In the genomic region with DNA sequence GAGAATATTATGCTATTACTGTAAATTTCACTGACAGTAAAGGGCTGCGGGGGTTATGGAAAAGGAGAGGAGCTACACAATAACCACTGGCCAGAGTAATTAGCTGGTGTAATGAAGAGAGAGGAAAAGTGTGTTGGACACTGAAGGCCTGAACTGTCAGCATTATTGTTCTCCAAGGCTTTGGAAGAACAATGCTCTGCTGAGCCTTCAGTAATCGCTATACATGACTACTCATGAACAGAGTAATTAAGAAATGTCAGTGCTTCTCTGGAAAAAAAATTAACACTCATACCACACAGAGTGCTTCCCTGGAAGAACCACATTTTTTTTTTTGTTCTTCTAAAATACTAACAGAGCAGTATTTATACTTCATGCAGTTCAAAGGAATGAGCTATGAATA, we compare ENCODE assay signal across 27 cellular contexts.
"Had no signal": no experiment of that assay in that cellular context is flagged by ENCODE, and none has a peak within 500 bp of the region (broad histone marks: within the 10 kb centered on the region; RNA-seq: fewer than 3 reads in every experiment).

No MANE protein-coding gene starts in this region.

- ATAC-seq: activated CD4-positive, alpha-beta T cell treated with anti-CD3 and anti-CD28 coated beads for 36 hours; activated naive CD4-positive, alpha-beta T cell treated with anti-CD3 and anti-CD28 coated beads, Interleukin-2, amount 50 U/mL, for 72 hours; activated T-cell treated with anti-CD3 and anti-CD28 coated beads, Interleukin-2, amount 50 U/mL, for 72 hours; gastroesophageal sphincter; left colon; naive thymus-derived CD8-positive, alpha-beta T cell; upper lobe of right lung had no signal

- H3K27ac ChIP-seq: colonic mucosa, dorsolateral prefrontal cortex, gastroesophageal sphincter, stomach, thyroid gland, upper lobe of right lung had no signal

- H3K27me3 ChIP-seq: colonic mucosa, dorsolateral prefrontal cortex, gastroesophageal sphincter, stomach, thyroid gland, upper lobe of right lung had no signal

- H3K27me3 Mint-ChIP-seq: activated CD4-positive, alpha-beta T cell treated with anti-CD3 and anti-CD28 coated beads for 36 hours; memory B cell; naive thymus-derived CD8-positive, alpha-beta T cell; progenitor cell of endocrine pancreas; stimulated activated naive B cell treated with anti-CD40 and anti-IgM and Interleukin-4, amounts not matched to agents 10 μg/mL and 1 μg/mL and 100 μg/mL, for 72 hours had no signal

- H3K9me3 ChIP-seq: colonic mucosa, gastroesophageal sphincter, stomach, thyroid gland, upper lobe of right lung had no signal

- H3K4me1 ChIP-seq: colonic mucosa, gastroesophageal sphincter, stomach, thyroid gland, upper lobe of right lung had no signal

- H3K4me3 ChIP-seq: colonic mucosa, dorsolateral prefrontal cortex, gastroesophageal sphincter, smooth muscle cell, stomach, thyroid gland, upper lobe of right lung had no signal

- H3K4me2 ChIP-seq: smooth muscle cell had no signal

- H3K4me3 Mint-ChIP-seq: activated CD4-positive, alpha-beta T cell treated with anti-CD3 and anti-CD28 coated beads for 36 hours; activated T-cell treated with anti-CD3 and anti-CD28 coated beads, Interleukin-2, amount 50 U/mL, for 72 hours; memory B cell; naive thymus-derived CD8-positive, alpha-beta T cell; stimulated activated naive B cell treated with anti-CD40 and anti-IgM and Interleukin-4, amounts not matched to agents 10 μg/mL and 1 μg/mL and 100 μg/mL, for 72 hours had no signal

- DNase-seq: activated CD4-positive, alpha-beta T cell treated with anti-CD3 and anti-CD28 coated beads for 36 hours; activated CD4-positive, alpha-beta T cell treated with anti-CD3 and anti-CD28 coated beads, Interleukin-2, amount 50 U/mL, for 4 hours; activated CD4-positive, CD25-positive, alpha-beta regulatory T cell; activated naive CD4-positive, alpha-beta T cell; activated T-cell treated with anti-CD3 and anti-CD28 coated beads for 4 hours; activated T-cell treated with anti-CD3 and anti-CD28 coated beads, Interleukin-2, amount 50 U/mL, for 72 hours; cerebellar nuclear complex; colonic mucosa; dorsolateral prefrontal cortex; effector memory CD4-positive, alpha-beta T cell; erythroblast; hippocampal formation; left colon; naive thymus-derived CD8-positive, alpha-beta T cell; stimulated activated CD4-positive, alpha-beta T cell treated with anti-CD3 and anti-CD28 coated beads, Interleukin-1b, Interleukin-23, amount 100 ng/mL, for 48 hours; stimulated activated CD4-positive, alpha-beta T cell treated with anti-CD3 and anti-CD28 coated beads, Interleukin-4, amount 100 ng/mL, for 4 hours; stimulated activated CD8-positive, alpha-beta memory T cell treated with anti-CD3 and anti-CD28 coated beads, Interleukin-4, amount 100 ng/mL, for 48 hours; stimulated activated naive B cell treated with anti-CD40 and anti-IgM and Interleukin-4, amounts not matched to agents 10 μg/mL and 1 μg/mL and 100 μg/mL, for 72 hours; stomach; T-helper 2 cell; thyroid gland; upper lobe of right lung had no signal

- H3K36me3 ChIP-seq: colonic mucosa, gastroesophageal sphincter, stomach, thyroid gland, upper lobe of right lung had no signal

- H3K36me3 Mint-ChIP-seq: activated naive CD4-positive, alpha-beta T cell treated with anti-CD3 and anti-CD28 coated beads, Interleukin-2, amount 50 U/mL, for 72 hours; memory B cell; naive thymus-derived CD8-positive, alpha-beta T cell; stimulated activated naive B cell treated with anti-CD40 and anti-IgM and Interleukin-4, amounts not matched to agents 10 μg/mL and 1 μg/mL and 100 μg/mL, for 72 hours had no signal

- H3K9me3 Mint-ChIP-seq: activated naive CD4-positive, alpha-beta T cell treated with anti-CD3 and anti-CD28 coated beads, Interleukin-2, amount 50 U/mL, for 72 hours; activated T-cell treated with anti-CD3 and anti-CD28 coated beads, Interleukin-2, amount 50 U/mL, for 72 hours; naive thymus-derived CD8-positive, alpha-beta T cell; stimulated activated naive B cell treated with anti-CD40 and anti-IgM and Interleukin-4, amounts not matched to agents 10 μg/mL and 1 μg/mL and 100 μg/mL, for 72 hours had no signal

- H3K4me1 Mint-ChIP-seq: activated CD4-positive, alpha-beta T cell treated with anti-CD3 and anti-CD28 coated beads for 36 hours; memory B cell; naive thymus-derived CD8-positive, alpha-beta T cell; stimulated activated naive B cell treated with anti-CD40 and anti-IgM and Interleukin-4, amounts not matched to agents 10 μg/mL and 1 μg/mL and 100 μg/mL, for 72 hours had no signal

- H3K27ac Mint-ChIP-seq: activated CD4-positive, alpha-beta T cell treated with anti-CD3 and anti-CD28 coated beads for 36 hours; activated naive CD4-positive, alpha-beta T cell treated with anti-CD3 and anti-CD28 coated beads, Interleukin-2, amount 50 U/mL, for 72 hours; activated T-cell treated with anti-CD3 and anti-CD28 coated beads, Interleukin-2, amount 50 U/mL, for 72 hours; memory B cell; naive thymus-derived CD8-positive, alpha-beta T cell; progenitor cell of endocrine pancreas; stimulated activated naive B cell treated with anti-CD40 and anti-IgM and Interleukin-4, amounts not matched to agents 10 μg/mL and 1 μg/mL and 100 μg/mL, for 72 hours had no signal
